In genomic region chr12:14773685-14774073, GRCh38 we compare ENCODE assay signal across 8 cellular contexts. TPM values are rescaled to one million over a fixed set of nuclear protein-coding genes. Genes with fewer than 3 reads are reported as not detected.
DNase-seq lines count a peak whose midpoint lies in the region; ATAC-seq and TF ChIP-seq lines count a peak whose summit lies in the region.

No MANE protein-coding gene starts in this region.

- H3K4me3 ChIP-seq in kidney epithelial cell (ENCODE audit: low read depth, low read length), result peak overlapping the region; percentile 93
- peak overlapping the region; percentile 79 to 98 (median 94) for H3K4me3 ChIP-seq in subcutaneous abdominal adipose tissue (ENCODE audit: low read depth in 1 of 5, low read length in 5 of 5)

- H3K9me3 Mint-ChIP-seq in activated naive CD4-positive, alpha-beta T cell treated with anti-CD3 and anti-CD28 coated beads, Interleukin-2, amount 50 U/mL, for 24 hours, result no peaks in the 10 kb centered on the region

- no peaks in the 10 kb centered on the region for H3K36me3 ChIP-seq in kidney epithelial cell (ENCODE audit: control insufficient read depth, insufficient read depth, low read length)
- no peaks in the 10 kb centered on the region for H3K36me3 ChIP-seq in subcutaneous abdominal adipose tissue (ENCODE audit: control insufficient read depth in 5 of 5, insufficient read depth in 5 of 5, low read length in 5 of 5)

- intact Hi-C loops in left cardiac atrium (cut with DNase I) (loop anchor here in 1 of 2 donors (2.0 kb wide), 1 partner anchor 29 kb away; the partner anchor contains the start of genes C12orf60 and WBP11), Right ventricle myocardium inferior (cut with DNase I) (loop anchor here (2.0 to 5.0 kb wide), 3 partner anchors 29 to 516 kb away; partner anchors contain the start of genes C12orf60 and WBP11)

- no peaks in the 10 kb centered on the region for H3K27me3 ChIP-seq in kidney epithelial cell (ENCODE audit: control insufficient read depth, insufficient read depth, low read length)
- no peaks in the 10 kb centered on the region for H3K27me3 ChIP-seq in subcutaneous abdominal adipose tissue (ENCODE audit: control insufficient read depth in 5 of 5, insufficient read depth in 4 of 5, low read length in 5 of 5)

- H3K9ac ChIP-seq in subcutaneous abdominal adipose tissue (ENCODE audit: low read length in 5 of 5), result peak overlapping the region in 3 of 5 donors; percentile 3 to 99 (median 96)

- peak overlapping the region; percentile 94 for H3K4me3 Mint-ChIP-seq in activated naive CD4-positive, alpha-beta T cell treated with anti-CD3 and anti-CD28 coated beads, Interleukin-2, amount 50 U/mL, for 24 hours

- H3K27ac Mint-ChIP-seq in activated naive CD4-positive, alpha-beta T cell treated with anti-CD3 and anti-CD28 coated beads, Interleukin-2, amount 50 U/mL, for 24 hours, result peak overlapping the region; percentile 95

- H3K4me1 Mint-ChIP-seq in activated naive CD4-positive, alpha-beta T cell treated with anti-CD3 and anti-CD28 coated beads, Interleukin-2, amount 50 U/mL, for 24 hours, result peaks cover 70% of the 10 kb centered on the region

- DNase-seq in left cardiac atrium, result peak; percentile 37
- DNase-seq in Right ventricle myocardium inferior (ENCODE audit: missing footprints), result no peak
- no peak for DNase-seq in kidney epithelial cell (ENCODE audit: low read depth)
- no peak for DNase-seq in GM13977 (ENCODE audit: low spot score)
- DNase-seq in activated gamma-delta T cell (lab: John Stamatoyannopoulos, UW), result no peak

- H3K27ac ChIP-seq in subcutaneous abdominal adipose tissue (ENCODE audit: low read depth, low read length), result peak overlapping the region; percentile 99

- in situ Hi-C loops in GM13977 (cut with MboI; ENCODE audit: low pct_unique_long_range_greater_than_20kb, low sequenced_read_pairs, unreplicated experiment), result no loop called here

- no peaks in the 10 kb centered on the region for H3K9me3 ChIP-seq in subcutaneous abdominal adipose tissue (ENCODE audit: control insufficient read depth in 5 of 5, low read length in 5 of 5)

- H3K36me3 Mint-ChIP-seq in activated naive CD4-positive, alpha-beta T cell treated with anti-CD3 and anti-CD28 coated beads, Interleukin-2, amount 50 U/mL, for 24 hours, result peaks cover 3% of the 10 kb centered on the region

- peak in 1 of 2 donors; percentile 1 for ATAC-seq in left cardiac atrium
- ATAC-seq in Right ventricle myocardium inferior, result no peak
- ATAC-seq in HG03095 (IDR thresholded peaks at IDR 0.05; ENCODE audit: unreplicated experiment), result peak; percentile 11

- H3K4me1 ChIP-seq in subcutaneous abdominal adipose tissue (ENCODE audit: control insufficient read depth in 5 of 5, insufficient read depth in 5 of 5, low read length in 5 of 5), result peaks cover 0 to 64% (median 42%) of the 10 kb centered on the region in 5 donors

- H3K27me3 Mint-ChIP-seq in activated naive CD4-positive, alpha-beta T cell treated with anti-CD3 and anti-CD28 coated beads, Interleukin-2, amount 50 U/mL, for 24 hours, result no peaks in the 10 kb centered on the region

- no peak for TF ChIP-seq CTCF in kidney epithelial cell (IDR thresholded peaks at IDR 0.05; ENCODE audit: insufficient read depth, low read length, poor library complexity, severe bottlenecking)
- no peak for TF ChIP-seq CTCF in GM13977 (IDR thresholded peaks at IDR 0.05; ENCODE audit: extremely low read depth, insufficient read depth, missing control alignments)

RNA-seq across cellular contexts. Expression of gene WBP11, which starts 29.6 kb away (rescaled TPM):
- total RNA-seq in left cardiac atrium, result 10 to 100 TPM; 41.0 to 56.0 TPM
- 48.0 TPM for total RNA-seq in Right ventricle myocardium inferior
- 21.7 and 31.4 TPM in 2 replicates for total RNA-seq in kidney epithelial cell

RNA-seq across cellular contexts. Expression of gene C12orf60, which starts 29.8 kb away (rescaled TPM):
- total RNA-seq in left cardiac atrium, result 1 to 10 TPM in 1 of 2 donors, under 1 TPM in 1; 0.94 to 1.1 TPM
- 2.0 TPM for total RNA-seq in Right ventricle myocardium inferior
- 4.7 and 4.9 TPM in 2 replicates for total RNA-seq in kidney epithelial cell

RNA-seq across cellular contexts. Expression of gene SMCO3, which starts 40.3 kb away (rescaled TPM):
- under 1 TPM; 0.29 to 0.44 TPM for total RNA-seq in left cardiac atrium
- 0.30 TPM for total RNA-seq in Right ventricle myocardium inferior
- not detected in 2 replicates for total RNA-seq in kidney epithelial cell
